22 cellular contexts compared by ENCODE assay signal in the genomic region with DNA sequence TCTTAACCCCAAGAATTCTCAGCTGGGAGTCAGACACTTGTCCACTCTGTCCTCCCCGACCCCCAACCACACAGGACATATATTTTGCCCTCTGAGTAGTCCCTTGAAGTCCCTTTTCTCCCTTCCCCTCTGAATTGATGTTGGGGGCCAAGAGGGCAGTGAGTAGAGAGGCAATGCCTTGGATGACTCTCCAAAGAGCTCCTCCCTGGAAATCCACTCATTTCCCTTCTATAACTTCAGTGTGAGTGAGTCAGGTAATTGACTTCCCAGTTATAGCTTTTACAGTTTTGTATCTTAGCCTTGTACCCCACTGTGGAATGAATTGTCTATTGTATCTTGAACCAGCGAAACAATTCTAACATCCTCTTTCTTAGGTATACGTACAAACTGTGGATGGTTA. TPM values are rescaled to one million over a fixed set of nuclear protein-coding genes. Genes with fewer than 3 reads are reported as not detected.
"Had no signal": no experiment of that assay in that cellular context is flagged by ENCODE, and none has a peak within 500 bp of the region (broad histone marks: within the 10 kb centered on the region; RNA-seq: fewer than 3 reads in every experiment).

No MANE protein-coding gene starts in this region.

- H3K9me3 ChIP-seq: neutrophil, psoas muscle, spleen, testis, tibial nerve, upper lobe of right lung, vagina had no signal

- ATAC-seq: foreskin keratinocyte; naive thymus-derived CD4-positive, alpha-beta T cell; psoas muscle; sciatic nerve; stimulated activated memory B cell treated with anti-CD40 and anti-IgM and Interleukin-4, amounts not matched to agents 10 μg/mL and 1 μg/mL and 100 μg/mL, for 72 hours; upper lobe of right lung had no signal

- H3K36me3 ChIP-seq: neutrophil, spleen, tibial nerve, upper lobe of right lung, vagina had no signal

- H3K4me1 Mint-ChIP-seq: immature natural killer cell; naive thymus-derived CD4-positive, alpha-beta T cell; stimulated activated memory B cell treated with anti-CD40 and anti-IgM and Interleukin-4, amounts not matched to agents 10 μg/mL and 1 μg/mL and 100 μg/mL, for 72 hours had no signal

- H3K36me3 Mint-ChIP-seq: immature natural killer cell; naive thymus-derived CD4-positive, alpha-beta T cell; stimulated activated memory B cell treated with anti-CD40 and anti-IgM and Interleukin-4, amounts not matched to agents 10 μg/mL and 1 μg/mL and 100 μg/mL, for 72 hours had no signal

- H3K4me3 Mint-ChIP-seq: dendritic cell treated with granulocyte-macrophage colony-stimulating factor and Interleukin-4, amounts not matched to agents 40 ng/mL and 50 ng/mL, for 4 days; immature natural killer cell; naive thymus-derived CD4-positive, alpha-beta T cell; nephron progenitor cell; stimulated activated memory B cell treated with anti-CD40 and anti-IgM and Interleukin-4, amounts not matched to agents 10 μg/mL and 1 μg/mL and 100 μg/mL, for 72 hours; stimulated activated naive CD8-positive, alpha-beta T cell treated with anti-CD3 and anti-CD28 coated beads, Interleukin-15, Interleukin-2, amounts not matched to agents 100 ng/mL and 50 ng/mL, for 24 hours had no signal

- H3K4me3 ChIP-seq: psoas muscle, spleen, testis, tibial nerve, upper lobe of right lung, vagina had no signal

- H3K27me3 Mint-ChIP-seq: dendritic cell treated with granulocyte-macrophage colony-stimulating factor and Interleukin-4, amounts not matched to agents 40 ng/mL and 50 ng/mL, for 4 days had no signal

- H3K9me3 Mint-ChIP-seq: dendritic cell treated with granulocyte-macrophage colony-stimulating factor and Interleukin-4, amounts not matched to agents 40 ng/mL and 50 ng/mL, for 4 days; nephron progenitor cell; stimulated activated memory B cell treated with anti-CD40 and anti-IgM and Interleukin-4, amounts not matched to agents 10 μg/mL and 1 μg/mL and 100 μg/mL, for 72 hours; stimulated activated naive CD8-positive, alpha-beta T cell treated with anti-CD3 and anti-CD28 coated beads, Interleukin-15, Interleukin-2, amounts not matched to agents 100 ng/mL and 50 ng/mL, for 24 hours had no signal

- H3K4me1 ChIP-seq: foreskin keratinocyte, psoas muscle, spleen, testis, tibial nerve, upper lobe of right lung, vagina had no signal

- H3K27ac Mint-ChIP-seq: dendritic cell treated with granulocyte-macrophage colony-stimulating factor and Interleukin-4, amounts not matched to agents 40 ng/mL and 50 ng/mL, for 4 days; immature natural killer cell; naive thymus-derived CD4-positive, alpha-beta T cell; nephron progenitor cell; stimulated activated memory B cell treated with anti-CD40 and anti-IgM and Interleukin-4, amounts not matched to agents 10 μg/mL and 1 μg/mL and 100 μg/mL, for 72 hours; stimulated activated naive CD8-positive, alpha-beta T cell treated with anti-CD3 and anti-CD28 coated beads, Interleukin-15, Interleukin-2, amounts not matched to agents 100 ng/mL and 50 ng/mL, for 24 hours had no signal

- H3K27ac ChIP-seq: foreskin keratinocyte, neutrophil, psoas muscle, spleen, testis, tibial nerve, upper lobe of right lung, vagina had no signal

- DNase-seq: erythroblast; immature natural killer cell; kidney; mammary epithelial cell; naive thymus-derived CD4-positive, alpha-beta T cell; nephron progenitor cell; psoas muscle; spleen; stimulated activated CD4-positive, alpha-beta T cell treated with anti-CD3 and anti-CD28 coated beads, Interleukin-15, amount 100 ng/mL, for 24 hours; stimulated activated CD4-positive, alpha-beta T cell treated with anti-CD3 and anti-CD28 coated beads, Interleukin-1b, Interleukin-23, amount 100 ng/mL, for 48 hours; stimulated activated CD4-positive, alpha-beta T cell treated with anti-CD3 and anti-CD28 coated beads, Interleukin-4, amount 100 ng/mL, for 24 hours; testis; upper lobe of right lung had no signal

- FAIRE-seq: kidney had no signal

- H3K27me3 ChIP-seq: foreskin keratinocyte, neutrophil, testis, tibial nerve, upper lobe of right lung, vagina had no signal

RNA-seq across cellular contexts. Expression of a gene that starts 9.2 kb away (rescaled TPM):
- total RNA-seq: subcutaneous adipose tissue had no signal
- polyA plus RNA-seq: immature natural killer cell; mammary epithelial cell; naive thymus-derived CD4-positive, alpha-beta T cell had no signal
